In the genomic region with DNA sequence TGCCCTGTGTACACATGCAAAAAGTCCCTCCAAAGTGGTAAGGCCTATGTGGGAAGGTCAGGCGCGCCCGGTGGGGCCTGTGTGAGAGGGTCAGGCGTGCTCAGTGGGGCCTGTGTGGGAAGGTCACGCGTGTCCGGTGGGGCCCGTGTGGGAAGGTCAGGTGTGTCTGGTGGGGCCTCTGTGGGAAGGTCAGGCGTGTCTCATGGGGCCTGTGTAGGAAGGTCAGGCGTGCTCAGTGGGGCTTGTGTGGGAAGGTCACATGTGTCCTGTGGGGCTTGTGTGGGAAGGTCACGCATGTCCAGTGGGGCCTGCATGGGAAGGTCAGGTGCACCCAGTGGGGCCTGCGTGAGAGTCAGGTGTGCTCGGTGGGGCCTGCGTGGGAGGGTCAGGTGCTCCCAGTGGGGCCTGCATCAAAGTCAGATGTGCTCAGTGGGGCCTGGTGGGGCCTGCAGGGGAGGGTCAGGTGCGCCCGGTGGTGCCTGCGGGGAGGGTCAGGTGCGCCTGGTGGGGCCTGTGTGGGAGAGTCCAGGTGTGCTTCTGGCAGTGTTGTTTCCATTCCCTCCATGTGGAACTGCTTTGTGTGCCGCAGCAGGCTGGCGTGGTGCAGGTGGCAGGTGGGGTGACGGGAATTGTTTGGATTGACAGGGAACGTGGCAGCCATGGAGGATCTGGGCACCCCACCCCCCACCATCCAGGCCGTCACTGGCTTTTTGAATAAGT, we compare ENCODE assay signal across 16 cellular contexts.
"Had no signal": no experiment of that assay in that cellular context is flagged by ENCODE, and none has a peak within 500 bp of the region (broad histone marks: within the 10 kb centered on the region; RNA-seq: fewer than 3 reads in every experiment).

No MANE protein-coding gene starts in this region.

- H3K27me3 ChIP-seq: esophagus squamous epithelium, tibial nerve had no signal

- DNase-seq: activated CD4-positive, alpha-beta T cell treated with anti-CD3 and anti-CD28 coated beads for 1 hour; activated CD4-positive, alpha-beta T cell treated with anti-CD3 and anti-CD28 coated beads, Interleukin-2, amount 50 U/mL, for 48 hours; activated CD8-positive, alpha-beta memory T cell treated with anti-CD3 and anti-CD28 coated beads, Interleukin-2, amount 50 U/mL, for 48 hours; activated naive CD4-positive, alpha-beta T cell treated with Interleukin-2 at 50 U/mL for 16 hours; activated naive CD8-positive, alpha-beta T cell treated with anti-CD3 and anti-CD28 coated beads, Interleukin-2, amount 50 U/mL, for 24 hours; esophagus squamous epithelium; foreskin fibroblast; glutamatergic neuron; lower lobe of right lung; occipital lobe; stimulated activated CD4-positive, alpha-beta T cell treated with anti-CD3 and anti-CD28 coated beads, Interleukin-4, amount 100 ng/mL, for 24 hours; SW 1271 had no signal

- ATAC-seq: activated naive CD8-positive, alpha-beta T cell treated with anti-CD3 and anti-CD28 coated beads, Interleukin-2, amount 50 U/mL, for 24 hours; mucosa of descending colon; naive thymus-derived CD8-positive, alpha-beta T cell had no signal

- H3K27ac ChIP-seq: esophagus squamous epithelium, lower lobe of right lung, tibial nerve had no signal

- H3K4me3 ChIP-seq: esophagus squamous epithelium, lower lobe of right lung, mucosa of descending colon, tibial nerve had no signal

- H3K9me3 ChIP-seq: esophagus squamous epithelium, lower lobe of right lung had no signal

- H3K9me3 Mint-ChIP-seq: activated naive CD8-positive, alpha-beta T cell treated with anti-CD3 and anti-CD28 coated beads, Interleukin-2, amount 50 U/mL, for 24 hours; T-helper 2 cell treated with Interferon-gamma antibody and Interleukin-4, amounts not matched to agents 5 μg/mL and 100 μg/mL, for 36 hours had no signal

- H3K4me1 ChIP-seq: esophagus squamous epithelium, lower lobe of right lung, tibial nerve had no signal

- H3K27me3 Mint-ChIP-seq: activated naive CD8-positive, alpha-beta T cell treated with anti-CD3 and anti-CD28 coated beads, Interleukin-2, amount 50 U/mL, for 24 hours; naive thymus-derived CD8-positive, alpha-beta T cell had no signal

- H3K4me3 Mint-ChIP-seq: activated naive CD8-positive, alpha-beta T cell treated with anti-CD3 and anti-CD28 coated beads, Interleukin-2, amount 50 U/mL, for 24 hours; naive thymus-derived CD8-positive, alpha-beta T cell; T-helper 2 cell treated with Interferon-gamma antibody and Interleukin-4, amounts not matched to agents 5 μg/mL and 100 μg/mL, for 36 hours had no signal

- H3K4me1 Mint-ChIP-seq: activated naive CD8-positive, alpha-beta T cell treated with anti-CD3 and anti-CD28 coated beads, Interleukin-2, amount 50 U/mL, for 24 hours had no signal

- H3K27ac Mint-ChIP-seq: activated naive CD8-positive, alpha-beta T cell treated with anti-CD3 and anti-CD28 coated beads, Interleukin-2, amount 50 U/mL, for 24 hours; naive thymus-derived CD8-positive, alpha-beta T cell; T-helper 2 cell treated with Interferon-gamma antibody and Interleukin-4, amounts not matched to agents 5 μg/mL and 100 μg/mL, for 36 hours had no signal
